ENCODE assay signal across 9 cellular contexts in the genomic region with DNA sequence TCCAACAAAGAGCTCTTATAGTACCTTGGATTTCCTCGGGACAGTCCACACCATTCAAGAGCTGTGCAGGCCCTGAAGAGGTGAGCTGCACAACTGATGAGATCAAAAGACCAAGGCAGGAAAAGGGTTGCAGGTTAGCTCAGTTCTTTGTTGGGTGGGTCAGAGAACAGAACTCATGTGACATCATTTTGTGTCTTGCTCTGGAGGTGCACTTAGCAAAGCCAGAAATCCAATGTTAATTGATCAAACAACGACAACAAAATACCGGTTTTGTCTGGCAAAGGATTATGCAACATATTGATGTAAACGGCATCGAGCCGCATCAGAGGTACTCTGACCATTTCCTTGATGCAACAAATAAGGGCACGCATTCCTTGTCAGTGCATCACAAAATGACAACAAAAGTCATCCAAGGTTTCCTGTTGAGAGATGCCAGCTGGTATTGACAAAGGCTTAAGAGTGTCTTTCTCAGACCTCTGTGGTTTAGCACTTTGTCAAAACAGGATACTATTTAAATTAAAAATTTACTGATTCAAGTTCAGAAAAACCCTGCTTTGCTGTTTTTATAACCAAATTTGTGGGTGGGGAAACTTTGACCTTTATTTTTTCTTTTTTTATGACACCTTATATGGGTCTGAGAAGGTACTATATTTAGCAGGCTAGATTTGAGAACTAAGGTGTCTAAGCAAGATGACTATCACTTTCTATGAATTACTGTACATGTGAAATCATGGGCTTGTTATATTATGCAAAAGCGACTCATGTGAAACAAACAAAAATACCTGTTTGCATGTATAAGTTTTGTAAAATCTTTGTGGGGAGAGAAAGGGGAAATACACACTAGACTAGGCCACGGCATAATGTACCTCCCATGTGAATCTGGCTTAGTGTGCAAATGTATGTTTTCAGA.
DNase-seq lines count a peak whose midpoint lies in the region; ATAC-seq, FAIRE-seq and TF ChIP-seq lines count a peak whose summit lies in the region.
"Had no signal": no experiment of that assay in that cellular context is flagged by ENCODE, and none has a peak within 500 bp of the region (broad histone marks: within the 10 kb centered on the region; RNA-seq: fewer than 3 reads in every experiment).

No MANE protein-coding gene starts in this region.

- peak overlapping the region; percentile 8 for H3K4me3 ChIP-seq in CD8-positive, alpha-beta memory T cell (ENCODE audit: low read length)
- H3K4me3 ChIP-seq in astrocyte (ENCODE audit: insufficient read depth, low read depth, low read length) (no peak overlapping the region), coronary artery (no peak overlapping the region)

- POLR2A ChIA-PET in CD8-positive, alpha-beta memory T cell (lab: Charles Lee), result interaction anchor here (0.6 to 2.3 kb wide), 5 partner anchors 17 to 555 kb away, joined by 3 to 5 read pairs (median 3); no protein-coding TSS in a partner anchor

- H4K20me1 ChIP-seq in astrocyte (ENCODE audit: insufficient read depth, low read length), result peaks cover 44% of the 10 kb centered on the region

- TF ChIP-seq CTCF in astrocyte (IDR thresholded peaks at IDR 0.05; ENCODE audit: insufficient read depth, low read depth, low read length) (no peak), coronary artery (IDR thresholded peaks at IDR 0.05) (no peak)

- H3K36me3 Mint-ChIP-seq in CD8-positive, alpha-beta memory T cell, result peaks cover 7 to 40% (median 25%) of the 10 kb centered on the region in 3 donors
- H3K36me3 Mint-ChIP-seq in astrocyte (ENCODE audit: low read depth, unreplicated experiment), result peaks cover 13% of the 10 kb centered on the region
- peaks cover 49% of the 10 kb centered on the region for H3K36me3 Mint-ChIP-seq in stimulated activated naive CD8-positive, alpha-beta T cell treated with anti-CD3 and anti-CD28 coated beads, Interleukin-15, Interleukin-2, amounts not matched to agents 100 ng/mL and 50 ng/mL, for 24 hours (ENCODE audit: low read depth)

- peak in 4 of 5 donors; percentile 16 to 83 (median 66) for DNase-seq in CD8-positive, alpha-beta memory T cell
- peak; percentile 61 for DNase-seq in astrocyte (ENCODE audit: low read depth)
- DNase-seq in COR-L47 (lab: John Stamatoyannopoulos, UW), result no peak
- DNase-seq in Ammon's horn (ENCODE audit: low spot score), result no peak
- no peak for DNase-seq in coronary artery (ENCODE audit: low spot score)

- H3K4me2 ChIP-seq in astrocyte (ENCODE audit: low read length), result peak overlapping the region; percentile 15

- H3K9me3 ChIP-seq in CD8-positive, alpha-beta memory T cell (ENCODE audit: low read length), result no peaks in the 10 kb centered on the region
- no peaks in the 10 kb centered on the region for H3K9me3 ChIP-seq in astrocyte (ENCODE audit: insufficient read depth, low read depth, low read length)

- H3K4me1 ChIP-seq in CD8-positive, alpha-beta memory T cell (ENCODE audit: insufficient read depth, low read length), result peaks cover 68% of the 10 kb centered on the region
- peaks cover 38% of the 10 kb centered on the region for H3K4me1 ChIP-seq in astrocyte (ENCODE audit: insufficient read depth, low read length)

- H3K4me1 Mint-ChIP-seq in CD8-positive, alpha-beta memory T cell, result peaks cover 71 to 92% (median 86%) of the 10 kb centered on the region in 3 donors
- H3K4me1 Mint-ChIP-seq in astrocyte (ENCODE audit: low read depth, unreplicated experiment), result peaks cover 24% of the 10 kb centered on the region
- H3K4me1 Mint-ChIP-seq in stimulated activated naive CD8-positive, alpha-beta T cell treated with anti-CD3 and anti-CD28 coated beads, Interleukin-15, Interleukin-2, amounts not matched to agents 100 ng/mL and 50 ng/mL, for 24 hours (ENCODE audit: low read depth), result peaks cover 97% of the 10 kb centered on the region

- ATAC-seq in GM19468 (IDR thresholded peaks at IDR 0.05; ENCODE audit: extremely low read depth, unreplicated experiment) (peak; percentile 94), HG03469 (IDR thresholded peaks at IDR 0.05; ENCODE audit: unreplicated experiment) (peak; percentile 91)

- H3K27me3 ChIP-seq in CD8-positive, alpha-beta memory T cell (ENCODE audit: insufficient read depth, low read length, poor library complexity, severe bottlenecking), result no peaks in the 10 kb centered on the region
- no peaks in the 10 kb centered on the region for H3K27me3 ChIP-seq in astrocyte (ENCODE audit: insufficient read depth, low read length)

- H3K9me3 Mint-ChIP-seq in CD8-positive, alpha-beta memory T cell, result peaks cover 0 to 2% (median 0%) of the 10 kb centered on the region in 5 donors
- no peaks in the 10 kb centered on the region for H3K9me3 Mint-ChIP-seq in astrocyte (ENCODE audit: unreplicated experiment)
- no peaks in the 10 kb centered on the region for H3K9me3 Mint-ChIP-seq in stimulated activated naive CD8-positive, alpha-beta T cell treated with anti-CD3 and anti-CD28 coated beads, Interleukin-15, Interleukin-2, amounts not matched to agents 100 ng/mL and 50 ng/mL, for 24 hours
- H3K9me3 Mint-ChIP-seq: dendritic cell treated with granulocyte-macrophage colony-stimulating factor and Interleukin-4, amounts not matched to agents 40 ng/mL and 50 ng/mL, for 4 days had no signal

- H3K9ac ChIP-seq in astrocyte (ENCODE audit: low read length), result no peak overlapping the region

- no peak overlapping the region for H2AFZ ChIP-seq in astrocyte (ENCODE audit: low read depth, low read length)

- FAIRE-seq in astrocyte (lab: Jason Lieb, UNC), result peak; percentile 78

- H3K27ac ChIP-seq in CD8-positive, alpha-beta memory T cell (ENCODE audit: low read depth, low read length), result peak overlapping the region; percentile 19
- H3K27ac ChIP-seq in astrocyte (ENCODE audit: low read depth, low read length) (peak overlapping the region; percentile 38), coronary artery (no peak overlapping the region)

- no peaks in the 10 kb centered on the region for H3K36me3 ChIP-seq in CD8-positive, alpha-beta memory T cell (ENCODE audit: insufficient read depth, low read length)
- no peaks in the 10 kb centered on the region for H3K36me3 ChIP-seq in astrocyte (ENCODE audit: insufficient read depth, low read length)

- peaks cover 61% of the 10 kb centered on the region for H3K79me2 ChIP-seq in astrocyte (ENCODE audit: insufficient read depth, low read length)

- CTCF ChIA-PET in CD8-positive, alpha-beta memory T cell (lab: Charles Lee), result interaction anchor here (0.7 to 3.1 kb wide), 6 partner anchors 13 to 83 kb away, joined by 3 to 15 read pairs (median 4); no protein-coding TSS in a partner anchor

- H3K4me3 Mint-ChIP-seq in CD8-positive, alpha-beta memory T cell, result peak overlapping the region; percentile 3 to 82 (median 73)
- no peak overlapping the region for H3K4me3 Mint-ChIP-seq in astrocyte (ENCODE audit: unreplicated experiment)
- H3K4me3 Mint-ChIP-seq in stimulated activated naive CD8-positive, alpha-beta T cell treated with anti-CD3 and anti-CD28 coated beads, Interleukin-15, Interleukin-2, amounts not matched to agents 100 ng/mL and 50 ng/mL, for 24 hours, result peak overlapping the region; percentile 67
- H3K4me3 Mint-ChIP-seq: dendritic cell treated with granulocyte-macrophage colony-stimulating factor and Interleukin-4, amounts not matched to agents 40 ng/mL and 50 ng/mL, for 4 days had no signal

- no peaks in the 10 kb centered on the region for H3K27me3 Mint-ChIP-seq in CD8-positive, alpha-beta memory T cell
- H3K27me3 Mint-ChIP-seq in astrocyte (ENCODE audit: low read depth, unreplicated experiment), result no peaks in the 10 kb centered on the region
- H3K27me3 Mint-ChIP-seq in stimulated activated naive CD8-positive, alpha-beta T cell treated with anti-CD3 and anti-CD28 coated beads, Interleukin-15, Interleukin-2, amounts not matched to agents 100 ng/mL and 50 ng/mL, for 24 hours, result no peaks in the 10 kb centered on the region
- H3K27me3 Mint-ChIP-seq: dendritic cell treated with granulocyte-macrophage colony-stimulating factor and Interleukin-4, amounts not matched to agents 40 ng/mL and 50 ng/mL, for 4 days had no signal

- H3K27ac Mint-ChIP-seq in CD8-positive, alpha-beta memory T cell, result peak overlapping the region; percentile 61 to 96 (median 92)
- peak overlapping the region; percentile 54 for H3K27ac Mint-ChIP-seq in astrocyte (ENCODE audit: unreplicated experiment)
- H3K27ac Mint-ChIP-seq in stimulated activated naive CD8-positive, alpha-beta T cell treated with anti-CD3 and anti-CD28 coated beads, Interleukin-15, Interleukin-2, amounts not matched to agents 100 ng/mL and 50 ng/mL, for 24 hours, result peak overlapping the region; percentile 96
- H3K27ac Mint-ChIP-seq: dendritic cell treated with granulocyte-macrophage colony-stimulating factor and Interleukin-4, amounts not matched to agents 40 ng/mL and 50 ng/mL, for 4 days had no signal

Comparison
In these comparisons a context has a peak if more than half of its experiments do, and no peak if none do; other contexts are left out.
1. DNase-seq: peak in CD8-positive, alpha-beta memory T cell (4 of 5) and astrocyte (single experiment); none in COR-L47 (single experiment), Ammon's horn (single experiment) and coronary artery (single experiment).
2. H3K27ac ChIP-seq: peak in CD8-positive, alpha-beta memory T cell (single experiment) and astrocyte (single experiment); none in coronary artery (0 of 2).
3. Peak in every context shown above with its lines, with median percentiles within 50 percentile points of each other: H3K27ac Mint-ChIP-seq.